8 cellular contexts compared by ENCODE assay signal in genomic region chr15:68820205-68820588, GRCh38. TPM values are rescaled to one million over a fixed set of nuclear protein-coding genes. Genes with fewer than 3 reads are reported as not detected.
DNase-seq lines count a peak whose midpoint lies in the region; ATAC-seq and TF ChIP-seq lines count a peak whose summit lies in the region.

No MANE protein-coding gene starts in this region.

- no peaks in the 10 kb centered on the region for H3K9me3 ChIP-seq in body of pancreas

- H3K4me1 ChIP-seq in body of pancreas: peaks cover 24% of the 10 kb centered on the region

- no peaks in the 10 kb centered on the region for H3K27me3 ChIP-seq in body of pancreas

- 0 to 2% methylated on average over 23 to 28 of the region's 31 CpGs for WGBS in body of pancreas, 2 donors

- no peak for DNase-seq in HFF-Myc (ENCODE audit: extremely low read depth, low read depth)
- peak; percentile 29 for DNase-seq in T-helper 22 cell (ENCODE audit: low read depth)
- peak; percentile 46 to 64 (median 51) for DNase-seq in body of pancreas
- peak; percentile 59 to 70 for DNase-seq in left colon
- peak; percentile 49 to 55 for DNase-seq in stimulated activated CD4-positive, alpha-beta T cell treated with anti-CD3 and anti-CD28 coated beads, Interleukin-2, amount 100 ng/mL, for 48 hours
- DNase-seq in NCI-H1930 (lab: John Stamatoyannopoulos, UW): no peak

- no peaks in the 10 kb centered on the region for H3K36me3 ChIP-seq in body of pancreas (replicated peaks in 1 of 2; ENCODE audit: insufficient read depth in 1 of 2, low read depth in 2 of 2)

- TF ChIP-seq CTCF in 22Rv1 (IDR thresholded peaks at IDR 0.05) (no peak), HFF-Myc (IDR thresholded peaks at IDR 0.05; ENCODE audit: low read depth, low read length, missing control alignments) (no peak), body of pancreas (IDR thresholded peaks at IDR 0.05) (no peak)

- ATAC-seq in body of pancreas: no peak
- no peak for ATAC-seq in left colon
- no peak for ATAC-seq in HG02885 (IDR thresholded peaks at IDR 0.05; ENCODE audit: poor library complexity, unreplicated experiment)

- no peak for TF ChIP-seq POLR2A in body of pancreas (IDR thresholded peaks at IDR 0.05)

- peak overlapping the region; percentile 57 for H3K4me3 ChIP-seq in HFF-Myc (replicated peaks; ENCODE audit: low read depth, low read length)
- peak overlapping the region; percentile 81 to 96 for H3K4me3 ChIP-seq in body of pancreas

- H3K27ac ChIP-seq in 22Rv1: peak overlapping the region; percentile 87
- peak overlapping the region; percentile 89 to 100 (median 99) for H3K27ac ChIP-seq in body of pancreas

- intact Hi-C loops in body of pancreas (cut with DNase I): no loop called here
- intact Hi-C loops in left colon (cut with DNase I, micrococcal nuclease): no loop called here

RNA-seq across cellular contexts. Expression of gene ANP32A, which starts 0.5 kb away (rescaled TPM):
- total RNA-seq in body of pancreas (10 to 100 TPM; 27.7 to 37.4 TPM), left colon (100 to 1,000 TPM in 1 of 2 donors, 10 to 100 TPM in 1; 91.9 to 122 TPM)

Comparison
In these comparisons a context has a peak if more than half of its experiments do, and no peak if none do; other contexts are left out.
1. DNase-seq: peak in T-helper 22 cell (single experiment), body of pancreas (4 of 4), left colon (2 of 2) and stimulated activated CD4-positive, alpha-beta T cell treated with anti-CD3 and anti-CD28 coated beads, Interleukin-2, amount 100 ng/mL, for 48 hours (2 of 2); none in HFF-Myc (single experiment) and NCI-H1930 (0 of 2).